Comparison of ENCODE assay signal across 1 cellular context in the genomic region with DNA sequence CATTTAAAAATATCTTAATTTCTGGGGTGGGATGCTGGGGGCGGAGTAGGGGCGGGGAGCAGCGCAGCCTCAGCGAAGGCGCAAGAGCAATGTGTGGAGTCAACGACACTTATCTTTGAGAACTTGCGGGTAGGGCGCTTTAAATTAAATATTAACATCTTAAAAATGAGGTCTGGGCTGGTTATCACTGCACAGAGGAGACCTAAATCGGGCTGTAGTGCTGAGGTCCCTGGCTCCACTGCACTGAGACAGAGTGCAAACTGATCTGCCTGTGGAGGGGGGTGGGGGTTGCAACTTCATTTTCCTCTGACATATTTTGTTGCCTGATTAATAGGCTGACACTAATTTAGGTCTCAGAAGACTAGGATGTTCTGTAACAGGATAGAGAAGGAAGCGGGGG.
TF ChIP-seq lines count a peak whose summit lies in the region.

No MANE protein-coding gene starts in this region.

TF ChIP-seq in GM23338, 12 proteins besides CTCF, POLR2A, EP300 and RAD21 (continued from another document):
- TF ChIP-seq, protein P1, sequence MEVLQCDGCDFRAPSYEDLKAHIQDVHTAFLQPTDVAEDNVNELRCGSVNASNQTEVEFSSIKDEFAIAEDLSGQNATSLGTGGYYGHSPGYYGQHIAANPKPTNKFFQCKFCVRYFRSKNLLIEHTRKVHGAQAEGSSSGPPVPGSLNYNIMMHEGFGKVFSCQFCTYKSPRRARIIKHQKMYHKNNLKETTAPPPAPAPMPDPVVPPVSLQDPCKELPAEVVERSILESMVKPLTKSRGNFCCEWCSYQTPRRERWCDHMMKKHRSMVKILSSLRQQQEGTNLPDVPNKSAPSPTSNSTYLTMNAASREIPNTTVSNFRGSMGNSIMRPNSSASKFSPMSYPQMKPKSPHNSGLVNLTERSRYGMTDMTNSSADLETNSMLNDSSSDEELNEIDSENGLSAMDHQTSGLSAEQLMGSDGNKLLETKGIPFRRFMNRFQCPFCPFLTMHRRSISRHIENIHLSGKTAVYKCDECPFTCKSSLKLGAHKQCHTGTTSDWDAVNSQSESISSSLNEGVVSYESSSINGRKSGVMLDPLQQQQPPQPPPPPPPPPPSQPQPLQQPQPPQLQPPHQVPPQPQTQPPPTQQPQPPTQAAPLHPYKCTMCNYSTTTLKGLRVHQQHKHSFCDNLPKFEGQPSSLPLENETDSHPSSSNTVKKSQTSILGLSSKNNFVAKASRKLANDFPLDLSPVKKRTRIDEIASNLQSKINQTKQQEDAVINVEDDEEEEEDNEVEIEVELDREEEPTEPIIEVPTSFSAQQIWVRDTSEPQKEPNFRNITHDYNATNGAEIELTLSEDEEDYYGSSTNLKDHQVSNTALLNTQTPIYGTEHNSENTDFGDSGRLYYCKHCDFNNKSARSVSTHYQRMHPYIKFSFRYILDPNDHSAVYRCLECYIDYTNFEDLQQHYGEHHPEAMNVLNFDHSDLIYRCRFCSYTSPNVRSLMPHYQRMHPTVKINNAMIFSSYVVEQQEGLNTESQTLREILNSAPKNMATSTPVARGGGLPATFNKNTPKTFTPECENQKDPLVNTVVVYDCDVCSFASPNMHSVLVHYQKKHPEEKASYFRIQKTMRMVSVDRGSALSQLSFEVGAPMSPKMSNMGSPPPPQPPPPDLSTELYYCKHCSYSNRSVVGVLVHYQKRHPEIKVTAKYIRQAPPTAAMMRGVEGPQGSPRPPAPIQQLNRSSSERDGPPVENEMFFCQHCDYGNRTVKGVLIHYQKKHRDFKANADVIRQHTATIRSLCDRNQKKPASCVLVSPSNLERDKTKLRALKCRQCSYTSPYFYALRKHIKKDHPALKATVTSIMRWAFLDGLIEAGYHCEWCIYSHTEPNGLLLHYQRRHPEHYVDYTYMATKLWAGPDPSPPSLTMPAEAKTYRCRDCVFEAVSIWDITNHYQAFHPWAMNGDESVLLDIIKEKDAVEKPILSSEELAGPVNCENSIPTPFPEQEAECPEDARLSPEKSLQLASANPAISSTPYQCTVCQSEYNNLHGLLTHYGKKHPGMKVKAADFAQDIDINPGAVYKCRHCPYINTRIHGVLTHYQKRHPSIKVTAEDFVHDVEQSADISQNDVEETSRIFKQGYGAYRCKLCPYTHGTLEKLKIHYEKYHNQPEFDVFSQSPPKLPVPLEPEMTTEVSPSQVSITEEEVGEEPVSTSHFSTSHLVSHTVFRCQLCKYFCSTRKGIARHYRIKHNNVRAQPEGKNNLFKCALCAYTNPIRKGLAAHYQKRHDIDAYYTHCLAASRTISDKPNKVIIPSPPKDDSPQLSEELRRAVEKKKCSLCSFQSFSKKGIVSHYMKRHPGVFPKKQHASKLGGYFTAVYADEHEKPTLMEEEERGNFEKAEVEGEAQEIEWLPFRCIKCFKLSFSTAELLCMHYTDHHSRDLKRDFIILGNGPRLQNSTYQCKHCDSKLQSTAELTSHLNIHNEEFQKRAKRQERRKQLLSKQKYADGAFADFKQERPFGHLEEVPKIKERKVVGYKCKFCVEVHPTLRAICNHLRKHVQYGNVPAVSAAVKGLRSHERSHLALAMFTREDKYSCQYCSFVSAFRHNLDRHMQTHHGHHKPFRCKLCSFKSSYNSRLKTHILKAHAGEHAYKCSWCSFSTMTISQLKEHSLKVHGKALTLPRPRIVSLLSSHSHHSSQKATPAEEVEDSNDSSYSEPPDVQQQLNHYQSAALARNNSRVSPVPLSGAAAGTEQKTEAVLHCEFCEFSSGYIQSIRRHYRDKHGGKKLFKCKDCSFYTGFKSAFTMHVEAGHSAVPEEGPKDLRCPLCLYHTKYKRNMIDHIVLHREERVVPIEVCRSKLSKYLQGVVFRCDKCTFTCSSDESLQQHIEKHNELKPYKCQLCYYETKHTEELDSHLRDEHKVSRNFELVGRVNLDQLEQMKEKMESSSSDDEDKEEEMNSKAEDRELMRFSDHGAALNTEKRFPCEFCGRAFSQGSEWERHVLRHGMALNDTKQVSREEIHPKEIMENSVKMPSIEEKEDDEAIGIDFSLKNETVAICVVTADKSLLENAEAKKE (CRISPR knock-in tag; IDR thresholded peaks at IDR 0.05): no peak
- no peak for TF ChIP-seq JUNB (IDR thresholded peaks at IDR 0.05; ENCODE audit: unreplicated experiment)
- no peak for TF ChIP-seq ZNF331 (CRISPR knock-in tag; IDR thresholded peaks at IDR 0.05; ENCODE audit: low read depth)
- no peak for TF ChIP-seq EZH2phosphoT487 (IDR thresholded peaks at IDR 0.05; ENCODE audit: unreplicated experiment)
- TF ChIP-seq, protein P2, sequence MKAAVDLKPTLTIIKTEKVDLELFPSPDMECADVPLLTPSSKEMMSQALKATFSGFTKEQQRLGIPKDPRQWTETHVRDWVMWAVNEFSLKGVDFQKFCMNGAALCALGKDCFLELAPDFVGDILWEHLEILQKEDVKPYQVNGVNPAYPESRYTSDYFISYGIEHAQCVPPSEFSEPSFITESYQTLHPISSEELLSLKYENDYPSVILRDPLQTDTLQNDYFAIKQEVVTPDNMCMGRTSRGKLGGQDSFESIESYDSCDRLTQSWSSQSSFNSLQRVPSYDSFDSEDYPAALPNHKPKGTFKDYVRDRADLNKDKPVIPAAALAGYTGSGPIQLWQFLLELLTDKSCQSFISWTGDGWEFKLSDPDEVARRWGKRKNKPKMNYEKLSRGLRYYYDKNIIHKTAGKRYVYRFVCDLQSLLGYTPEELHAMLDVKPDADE (IDR thresholded peaks at IDR 0.05): no peak
